Comparison of ENCODE assay signal across 21 cellular contexts in the genomic region with DNA sequence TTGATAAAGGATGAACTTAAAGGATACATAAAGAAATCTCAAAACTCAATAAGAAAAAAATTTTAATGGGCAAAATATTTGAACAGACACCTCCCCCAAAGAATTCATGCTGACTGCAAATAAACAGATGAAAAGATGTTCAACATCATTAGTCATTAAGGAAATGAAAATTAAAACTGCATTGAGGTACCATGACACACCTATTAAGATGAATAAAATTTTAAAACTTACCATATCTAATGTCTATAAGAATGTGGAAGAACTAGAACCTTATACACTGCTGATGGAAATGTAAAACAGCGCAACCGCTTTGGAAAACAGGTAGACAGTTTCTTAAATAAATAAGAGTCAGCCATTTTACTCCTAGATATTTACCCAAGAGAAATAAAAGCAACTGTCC.
DNase-seq lines count a peak whose midpoint lies in the region; ATAC-seq and TF ChIP-seq lines count a peak whose summit lies in the region.
"Had no signal": no experiment of that assay in that cellular context is flagged by ENCODE, and none has a peak within 500 bp of the region (broad histone marks: within the 10 kb centered on the region; RNA-seq: fewer than 3 reads in every experiment).

No MANE protein-coding gene starts in this region.

- no peak overlapping the region for H3K27ac ChIP-seq in KMS-11
- H3K27ac ChIP-seq in neural progenitor cell = no peak overlapping the region
- H3K27ac ChIP-seq in testis = no peak overlapping the region
- H3K27ac ChIP-seq: Peyer's patch had no signal

- no peak for TF ChIP-seq POLR2A in testis (IDR thresholded peaks at IDR 0.05)

- H3K27ac Mint-ChIP-seq in activated CD4-positive, alpha-beta T cell treated with anti-CD3 and anti-CD28 coated beads, Interleukin-2, amount 10 ng/mL, durations not matched to agents 24 days and 14 days = no peak overlapping the region
- H3K27ac Mint-ChIP-seq in T-helper 17 cell (peak overlapping the region; percentile 68), neural progenitor cell (no peak overlapping the region)
- H3K27ac Mint-ChIP-seq in activated T-cell treated with anti-CD3 and anti-CD28 coated beads, Interleukin-2, amount 50 U/mL, for 72 hours = no peak overlapping the region

- TF ChIP-seq CTCF in KMS-11 (conservative IDR thresholded peaks at IDR 0.05; ENCODE audit: low read depth, low read length) = no peak
- TF ChIP-seq CTCF in neural progenitor cell (IDR thresholded peaks at IDR 0.05) = no peak
- no peak for TF ChIP-seq CTCF in testis (IDR thresholded peaks at IDR 0.05)

- WGBS in testis, 2 donors = 67 to 91% methylated on average over 2 of the region's 2 CpGs

- H3K4me2 ChIP-seq in KMS-11 (peak overlapping the region; percentile 23; the same call in 1 of the 2 replicates), neural progenitor cell (no peak overlapping the region)

- H3K27me3 Mint-ChIP-seq in activated CD4-positive, alpha-beta T cell treated with anti-CD3 and anti-CD28 coated beads, Interleukin-2, amount 10 ng/mL, durations not matched to agents 24 days and 14 days = peaks cover 14% of the 10 kb centered on the region
- H3K27me3 Mint-ChIP-seq in T-helper 17 cell = peaks cover 3% of the 10 kb centered on the region
- H3K27me3 Mint-ChIP-seq in activated T-cell treated with anti-CD3 and anti-CD28 coated beads, Interleukin-2, amount 50 U/mL, for 72 hours (ENCODE audit: low read depth) = no peaks in the 10 kb centered on the region
- no peaks in the 10 kb centered on the region for H3K27me3 Mint-ChIP-seq in neural progenitor cell (ENCODE audit: insufficient read depth, low read depth)

- no peaks in the 10 kb centered on the region for H3F3A ChIP-seq in neural progenitor cell (ENCODE audit: low read depth)

- H3K4me3 Mint-ChIP-seq in activated CD4-positive, alpha-beta T cell treated with anti-CD3 and anti-CD28 coated beads, Interleukin-2, amount 10 ng/mL, durations not matched to agents 24 days and 14 days = peak overlapping the region; percentile 32
- H3K4me3 Mint-ChIP-seq in T-helper 17 cell = peak overlapping the region; percentile 46
- H3K4me3 Mint-ChIP-seq in activated T-cell treated with anti-CD3 and anti-CD28 coated beads, Interleukin-2, amount 50 U/mL, for 72 hours = no peak overlapping the region
- no peak overlapping the region for H3K4me3 Mint-ChIP-seq in neural progenitor cell

- intact Hi-C loops in activated CD4-positive, alpha-beta T cell treated with anti-CD3 and anti-CD28 coated beads, Interleukin-2, amount 10 ng/mL, durations not matched to agents 24 days and 14 days (cut with micrococcal nuclease) = loop anchor here (1.0 kb wide), 1 partner anchor 178 kb away; no protein-coding TSS in a partner anchor
- intact Hi-C loops in testis (cut with DNase I; ENCODE audit: low total_unique reads) = no loop called here

- H2AFZ ChIP-seq in KMS-11 (ENCODE audit: low read depth) (no peak overlapping the region), neural progenitor cell (replicated peaks) (no peak overlapping the region)

- no peak overlapping the region for H3K9ac ChIP-seq in KMS-11
- no peak overlapping the region for H3K9ac ChIP-seq in neural progenitor cell

- H3K36me3 ChIP-seq in KMS-11 (ENCODE audit: insufficient read depth) = no peaks in the 10 kb centered on the region
- no peaks in the 10 kb centered on the region for H3K36me3 ChIP-seq in neural progenitor cell
- no peaks in the 10 kb centered on the region for H3K36me3 ChIP-seq in testis (ENCODE audit: low read depth, missing control alignments)
- H3K36me3 ChIP-seq: Peyer's patch had no signal

- no peaks in the 10 kb centered on the region for H3K79me2 ChIP-seq in KMS-11 (ENCODE audit: insufficient read depth, low read depth)
- H3K79me2 ChIP-seq in neural progenitor cell (ENCODE audit: low read depth) = no peaks in the 10 kb centered on the region

- peaks cover 14% of the 10 kb centered on the region for H3K4me1 ChIP-seq in KMS-11 (ENCODE audit: low read depth, poor library complexity, severe bottlenecking)
- no peaks in the 10 kb centered on the region for H3K4me1 ChIP-seq in neural progenitor cell
- H3K4me1 ChIP-seq in testis = no peaks in the 10 kb centered on the region
- H3K4me1 ChIP-seq: Peyer's patch had no signal

- H3K27me3 ChIP-seq in KMS-11 (ENCODE audit: insufficient read depth, low read depth) (no peaks in the 10 kb centered on the region; the same call in 1 of the 2 replicates), neural progenitor cell (no peaks in the 10 kb centered on the region), testis (no peaks in the 10 kb centered on the region)
- H3K27me3 ChIP-seq: Peyer's patch had no signal

- H3K9me3 ChIP-seq in T-helper 17 cell (ENCODE audit: control insufficient read depth, low read length, poor library complexity, severe bottlenecking) (no peaks in the 10 kb centered on the region), neural progenitor cell (ENCODE audit: low read depth) (no peaks in the 10 kb centered on the region), testis (no peaks in the 10 kb centered on the region)
- H3K9me3 ChIP-seq: Peyer's patch had no signal

- no peak for DNase-seq in activated CD4-positive, alpha-beta T cell treated with anti-CD3 and anti-CD28 coated beads, Interleukin-2, amount 10 ng/mL, durations not matched to agents 24 days and 14 days
- DNase-seq in activated CD4-positive, alpha-beta T cell treated with anti-CD3 and anti-CD28 coated beads for 48 hours = no peak
- no peak for DNase-seq in T-helper 17 cell
- no peak for DNase-seq in activated T-cell treated with anti-CD3 and anti-CD28 coated beads, Interleukin-2, amount 50 U/mL, for 72 hours
- DNase-seq in neural progenitor cell (ENCODE audit: low spot score) = no peak
- no peak for DNase-seq in testis
- DNase-seq: 8988T, ACHN, Calu3, DMS79 treated with DMSO at 0.1 percent for 48 hours, HCEC 1CT, NCI-H1105 treated with DMSO at 0.1 percent for 48 hours, NCI-H146, NCI-H1930, NCI-H2107, NCI-H526 treated with DMSO at 0.1 percent for 48 hours, Peyer's patch, SHP77 treated with DMSO at 0.1 percent for 48 hours had no signal

- H4K20me1 ChIP-seq in KMS-11 (ENCODE audit: insufficient read depth) = no peaks in the 10 kb centered on the region
- H4K20me1 ChIP-seq in neural progenitor cell (ENCODE audit: low read depth) = no peaks in the 10 kb centered on the region

- no peaks in the 10 kb centered on the region for H3K36me3 Mint-ChIP-seq in activated CD4-positive, alpha-beta T cell treated with anti-CD3 and anti-CD28 coated beads, Interleukin-2, amount 10 ng/mL, durations not matched to agents 24 days and 14 days (ENCODE audit: low read depth)
- H3K36me3 Mint-ChIP-seq in T-helper 17 cell (ENCODE audit: low read depth) = no peaks in the 10 kb centered on the region
- no peaks in the 10 kb centered on the region for H3K36me3 Mint-ChIP-seq in activated T-cell treated with anti-CD3 and anti-CD28 coated beads, Interleukin-2, amount 50 U/mL, for 72 hours (ENCODE audit: insufficient read depth in 2 of 2)
- H3K36me3 Mint-ChIP-seq in neural progenitor cell = no peaks in the 10 kb centered on the region

- peaks cover 9% of the 10 kb centered on the region for H3K4me1 Mint-ChIP-seq in activated CD4-positive, alpha-beta T cell treated with anti-CD3 and anti-CD28 coated beads, Interleukin-2, amount 10 ng/mL, durations not matched to agents 24 days and 14 days
- peaks cover 12% of the 10 kb centered on the region for H3K4me1 Mint-ChIP-seq in T-helper 17 cell
- peaks cover 9% of the 10 kb centered on the region for H3K4me1 Mint-ChIP-seq in activated T-cell treated with anti-CD3 and anti-CD28 coated beads, Interleukin-2, amount 50 U/mL, for 72 hours (ENCODE audit: low read depth)
- H3K4me1 Mint-ChIP-seq in neural progenitor cell = no peaks in the 10 kb centered on the region

- H3K4me3 ChIP-seq in KMS-11 (IDR thresholded peaks at IDR 0.05; ENCODE audit: insufficient read depth, low read depth, low read length) = no peak overlapping the region
- H3K4me3 ChIP-seq in neural progenitor cell = no peak overlapping the region
- no peak overlapping the region for H3K4me3 ChIP-seq in testis
- H3K4me3 ChIP-seq: K562, Peyer's patch had no signal

- peaks cover 4% of the 10 kb centered on the region for H3K9me3 Mint-ChIP-seq in activated CD4-positive, alpha-beta T cell treated with anti-CD3 and anti-CD28 coated beads, Interleukin-2, amount 10 ng/mL, durations not matched to agents 24 days and 14 days
- no peaks in the 10 kb centered on the region for H3K9me3 Mint-ChIP-seq in activated T-cell treated with anti-CD3 and anti-CD28 coated beads, Interleukin-2, amount 50 U/mL, for 72 hours
- H3K9me3 Mint-ChIP-seq in neural progenitor cell = no peaks in the 10 kb centered on the region

- ATAC-seq in T-helper 17 cell (no peak), esophagus mucosa (peak; percentile 82)
- ATAC-seq in activated T-cell treated with anti-CD3 and anti-CD28 coated beads, Interleukin-2, amount 50 U/mL, for 72 hours (replicated peaks in 1 of 2) = no peak
- ATAC-seq: K562 had no signal

Comparison
In these comparisons a context has a peak if more than half of its experiments do, and no peak if none do; other contexts are left out.
1. H3K4me3 Mint-ChIP-seq: peak in activated CD4-positive, alpha-beta T cell treated with anti-CD3 and anti-CD28 coated beads, Interleukin-2, amount 10 ng/mL, durations not matched to agents 24 days and 14 days (single experiment) and T-helper 17 cell (single experiment); none in activated T-cell treated with anti-CD3 and anti-CD28 coated beads, Interleukin-2, amount 50 U/mL, for 72 hours (0 of 2) and neural progenitor cell (single experiment).